In genomic region chr15:78071378-78071777, GRCh38 we compare ENCODE assay signal across 19 cellular contexts. TPM values are rescaled to one million over a fixed set of nuclear protein-coding genes. Genes with fewer than 3 reads are reported as not detected.
DNase-seq lines count a peak whose midpoint lies in the region; TF ChIP-seq lines count a peak whose summit lies in the region.
"Had no signal": no experiment of that assay in that cellular context is flagged by ENCODE, and none has a peak within 500 bp of the region (broad histone marks: within the 10 kb centered on the region; RNA-seq: fewer than 3 reads in every experiment).

No MANE protein-coding gene starts in this region.

- H3K9me3 Mint-ChIP-seq in activated CD4-positive, alpha-beta T cell treated with anti-CD3 and anti-CD28 coated beads, Interleukin-2, amount 10 ng/mL, durations not matched to agents 7 days and 5 days: no peaks in the 10 kb centered on the region
- H3K9me3 Mint-ChIP-seq: IgD-negative memory B cell had no signal

- H3K4me1 ChIP-seq in hepatocyte (ENCODE audit: insufficient read depth) (peaks cover 66% of the 10 kb centered on the region), suprapubic skin (peaks cover 96% of the 10 kb centered on the region)

- TF ChIP-seq CTCF in VCaP (conservative IDR thresholded peaks at IDR 0.05): no peak
- no peak for TF ChIP-seq CTCF in hepatocyte (IDR thresholded peaks at IDR 0.05; ENCODE audit: poor library complexity)
- TF ChIP-seq CTCF in suprapubic skin (IDR thresholded peaks at IDR 0.05): no peak

- H3K4me3 ChIP-seq in hepatocyte: no peak overlapping the region
- H3K4me3 ChIP-seq in suprapubic skin: no peak overlapping the region
- H3K4me3 ChIP-seq: left lung had no signal

- H3K36me3 ChIP-seq in hepatocyte (replicated peaks; ENCODE audit: insufficient read depth, low read depth) (no peaks in the 10 kb centered on the region), suprapubic skin (no peaks in the 10 kb centered on the region)
- H3K36me3 ChIP-seq: left lung had no signal

- H3K4me1 Mint-ChIP-seq in activated CD4-positive, alpha-beta T cell treated with anti-CD3 and anti-CD28 coated beads, Interleukin-2, amount 10 ng/mL, durations not matched to agents 7 days and 5 days: peaks cover 49% of the 10 kb centered on the region

- WGBS in hepatocyte (ENCODE audit: low lambda C conversion rate, missing lambda C conversion rate): 66% methylated on average over 2 of the region's 2 CpGs
- WGBS in suprapubic skin: 83% methylated on average over 2 of the region's 2 CpGs

- POLR2A ChIA-PET in activated CD4-positive, alpha-beta T cell treated with anti-CD3 and anti-CD28 coated beads, Interleukin-2, amount 10 ng/mL, durations not matched to agents 7 days and 5 days (lab: Charles Lee): interaction anchor here (1.6 kb wide), 1 partner anchor 21 kb away, joined by 4 read pairs; no protein-coding TSS in a partner anchor

- TF ChIP-seq EP300 in suprapubic skin (IDR thresholded peaks at IDR 0.05): no peak

- H3K4me3 Mint-ChIP-seq in activated CD4-positive, alpha-beta T cell treated with anti-CD3 and anti-CD28 coated beads, Interleukin-2, amount 10 ng/mL, durations not matched to agents 7 days and 5 days: no peak overlapping the region
- H3K4me3 Mint-ChIP-seq: IgD-negative memory B cell had no signal

- no peaks in the 10 kb centered on the region for H4K20me1 ChIP-seq in hepatocyte (ENCODE audit: insufficient read depth, poor library complexity, severe bottlenecking)

- no peaks in the 10 kb centered on the region for H3K27me3 ChIP-seq in hepatocyte
- no peaks in the 10 kb centered on the region for H3K27me3 ChIP-seq in suprapubic skin
- H3K27me3 ChIP-seq: left lung had no signal

- H3K9me3 ChIP-seq in hepatocyte (ENCODE audit: low read depth) (no peaks in the 10 kb centered on the region), suprapubic skin (no peaks in the 10 kb centered on the region)
- H3K9me3 ChIP-seq: left lung, SK-N-SH had no signal

- H2AFZ ChIP-seq in hepatocyte: no peak overlapping the region

- peak overlapping the region; percentile 88 for H3K27ac Mint-ChIP-seq in activated CD4-positive, alpha-beta T cell treated with anti-CD3 and anti-CD28 coated beads, Interleukin-2, amount 10 ng/mL, durations not matched to agents 7 days and 5 days
- H3K27ac Mint-ChIP-seq: IgD-negative memory B cell had no signal

- H3K36me3 Mint-ChIP-seq in activated CD4-positive, alpha-beta T cell treated with anti-CD3 and anti-CD28 coated beads, Interleukin-2, amount 10 ng/mL, durations not matched to agents 7 days and 5 days (ENCODE audit: low read depth): peaks cover 30% of the 10 kb centered on the region
- H3K36me3 Mint-ChIP-seq: IgD-negative memory B cell had no signal

- CTCF ChIA-PET in activated CD4-positive, alpha-beta T cell treated with anti-CD3 and anti-CD28 coated beads, Interleukin-2, amount 10 ng/mL, durations not matched to agents 7 days and 5 days (lab: Charles Lee): interaction anchor here (1.0 to 9.0 kb wide), 6 partner anchors 9 to 167 kb away, joined by 3 to 73 read pairs (median 5); partner anchors contain the start of gene SH2D7

- TF ChIP-seq POLR2A in suprapubic skin (IDR thresholded peaks at IDR 0.05): no peak

- H3K4me2 ChIP-seq in hepatocyte: no peak overlapping the region
- H3K4me2 ChIP-seq: SK-N-SH had no signal

- no peak for DNase-seq in activated CD4-positive, alpha-beta T cell treated with anti-CD3 and anti-CD28 coated beads, Interleukin-2, amount 10 ng/mL, durations not matched to agents 7 days and 5 days
- DNase-seq in activated CD4-positive, alpha-beta T cell treated with anti-CD3 and anti-CD28 coated beads for 48 hours: no peak
- DNase-seq in hepatocyte (ENCODE audit: low spot score): no peak
- DNase-seq in suprapubic skin (ENCODE audit: low spot score in 2 of 2): no peak
- no peak for DNase-seq in activated effector memory CD4-positive, alpha-beta T cell treated with Interleukin-2 at 50 U/mL for 16 hours
- no peak for DNase-seq in globus pallidus (ENCODE audit: low spot score)
- DNase-seq in cerebellar nuclear complex (lab: John Stamatoyannopoulos, UW): no peak
- DNase-seq: activated CD4-positive, alpha-beta T cell treated with anti-CD3 and anti-CD28 coated beads, Interleukin-2, amount 50 U/mL, for 1 hour; anterior cingulate cortex; DMS79 treated with DMSO at 0.1 percent for 48 hours; HCEC 1CT; head of caudate nucleus; left lung; NCI-H2081 treated with DMSO at 0.1 percent for 48 hours; SK-N-SH had no signal

- peaks cover 91% of the 10 kb centered on the region for H3K79me2 ChIP-seq in hepatocyte

- H3K27ac ChIP-seq in VCaP (peak overlapping the region; percentile 96), hepatocyte (peak overlapping the region; percentile 89), suprapubic skin (peak overlapping the region; percentile 62)

- H3K27me3 Mint-ChIP-seq in activated CD4-positive, alpha-beta T cell treated with anti-CD3 and anti-CD28 coated beads, Interleukin-2, amount 10 ng/mL, durations not matched to agents 7 days and 5 days: no peaks in the 10 kb centered on the region

- no peaks in the 10 kb centered on the region for H3K9me2 ChIP-seq in hepatocyte (replicated peaks; ENCODE audit: insufficient read depth)
- H3K9me2 ChIP-seq: SK-N-SH had no signal

RNA-seq across cellular contexts. Expression of gene TBC1D2B, which starts 6.1 kb away (rescaled TPM):
- total RNA-seq in activated CD4-positive, alpha-beta T cell treated with anti-CD3 and anti-CD28 coated beads, Interleukin-2, amount 10 ng/mL, durations not matched to agents 7 days and 5 days: 10 to 100 TPM; 77.2 to 83.7 TPM
- total RNA-seq in hepatocyte: 33.8 and 38.4 TPM in 2 replicates
- polyA plus RNA-seq in hepatocyte: 24.8 and 29.3 TPM in 2 replicates
- 100 to 1,000 TPM in 1 of 4 donors, 10 to 100 TPM in 3; 27.9 to 126 (median 41.5) TPM for total RNA-seq in suprapubic skin

RNA-seq across cellular contexts. Expression of gene SH2D7, which starts 21.0 kb away (rescaled TPM):
- total RNA-seq in activated CD4-positive, alpha-beta T cell treated with anti-CD3 and anti-CD28 coated beads, Interleukin-2, amount 10 ng/mL, durations not matched to agents 7 days and 5 days: not detected
- total RNA-seq in hepatocyte: not detected in 2 replicates
- 0.22 TPM in 1 of 2 replicates, not detected in the other for polyA plus RNA-seq in hepatocyte
- not detected for total RNA-seq in suprapubic skin
- total RNA-seq: left lung, posterior vena cava, subcutaneous adipose tissue had no signal
- polyA plus RNA-seq: IgD-negative memory B cell, SK-N-SH had no signal

RNA-seq across cellular contexts. Expression of gene CIB2, which starts 59.9 kb away (rescaled TPM):
- under 1 TPM; 0.44 to 0.55 TPM for total RNA-seq in activated CD4-positive, alpha-beta T cell treated with anti-CD3 and anti-CD28 coated beads, Interleukin-2, amount 10 ng/mL, durations not matched to agents 7 days and 5 days
- total RNA-seq in hepatocyte: 48.9 and 68.9 TPM in 2 replicates
- 40.5 and 46.3 TPM in 2 replicates for polyA plus RNA-seq in hepatocyte
- total RNA-seq in suprapubic skin: 1 to 10 TPM; 2.0 to 8.5 (median 6.5) TPM
